Comparison of ENCODE assay signal across 18 cellular contexts in the genomic region with DNA sequence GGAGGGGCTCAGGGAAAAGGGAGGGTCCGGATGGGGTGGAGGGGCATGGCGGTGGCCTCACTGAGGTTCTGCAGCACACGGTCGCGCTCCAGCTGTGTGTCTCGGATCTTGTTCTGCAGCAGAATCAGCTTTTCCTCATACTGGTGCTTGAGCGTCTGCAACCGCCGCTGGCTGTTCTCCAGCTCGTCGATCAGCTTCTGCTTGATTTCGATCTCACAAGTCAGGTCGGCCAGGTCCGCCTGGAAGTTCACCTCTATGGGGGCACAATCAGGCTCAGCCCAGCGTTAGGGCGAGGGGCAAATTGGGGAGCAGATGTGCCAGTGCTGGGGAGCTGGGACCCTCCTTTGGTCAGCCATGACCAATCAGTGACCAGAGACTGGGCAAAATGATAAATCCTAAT.
"Had no signal": no experiment of that assay in that cellular context is flagged by ENCODE, and none has a peak within 500 bp of the region (broad histone marks: within the 10 kb centered on the region; RNA-seq: fewer than 3 reads in every experiment).

No MANE protein-coding gene starts in this region.

- H3K4me3 Mint-ChIP-seq: mesothelial cell of epicardium; naive B cell; natural killer cell; stimulated activated memory B cell treated with anti-CD40 and anti-IgM and Interleukin-4, amounts not matched to agents 10 μg/mL and 1 μg/mL and 100 μg/mL, for 72 hours; stimulated activated naive CD8-positive, alpha-beta T cell treated with anti-CD3 and anti-CD28 coated beads, Interleukin-15, amount 100 ng/mL, for 72 hours; type B pancreatic cell had no signal

- H3K27ac Mint-ChIP-seq: mesothelial cell of epicardium; progenitor cell of endocrine pancreas; stimulated activated memory B cell treated with anti-CD40 and anti-IgM and Interleukin-4, amounts not matched to agents 10 μg/mL and 1 μg/mL and 100 μg/mL, for 72 hours; type B pancreatic cell had no signal

- DNase-seq: islet precursor cell; left ventricle myocardium inferior; mesendoderm; naive B cell; natural killer cell; occipital lobe; right lobe of liver; stimulated activated CD4-positive, alpha-beta T cell treated with anti-CD3 and anti-CD28 coated beads, Interleukin-1b, Interleukin-23, amount 100 ng/mL, for 48 hours; stimulated activated CD4-positive, alpha-beta T cell treated with anti-CD3 and anti-CD28 coated beads, Interleukin-2, amount 100 ng/mL, for 48 hours; stimulated activated CD4-positive, alpha-beta T cell treated with anti-CD3 and anti-CD28 coated beads, Interleukin-4, amount 100 ng/mL, for 4 hours; stimulated activated CD8-positive, alpha-beta memory T cell treated with anti-CD3 and anti-CD28 coated beads, Interleukin-4, amount 100 ng/mL, for 48 hours; stimulated activated naive CD4-positive, alpha-beta T cell treated with Interleukin-2 at 50 U/mL for 16 hours; stimulated activated naive CD8-positive, alpha-beta T cell treated with anti-CD3 and anti-CD28 coated beads, Interleukin-15, amount 100 ng/mL, for 72 hours; substantia nigra had no signal

- H3K9me3 Mint-ChIP-seq: mesothelial cell of epicardium; naive B cell; natural killer cell; stimulated activated memory B cell treated with anti-CD40 and anti-IgM and Interleukin-4, amounts not matched to agents 10 μg/mL and 1 μg/mL and 100 μg/mL, for 72 hours; stimulated activated naive CD8-positive, alpha-beta T cell treated with anti-CD3 and anti-CD28 coated beads, Interleukin-15, amount 100 ng/mL, for 72 hours; type B pancreatic cell had no signal

- H3K27me3 Mint-ChIP-seq: naive B cell; progenitor cell of endocrine pancreas; stimulated activated memory B cell treated with anti-CD40 and anti-IgM and Interleukin-4, amounts not matched to agents 10 μg/mL and 1 μg/mL and 100 μg/mL, for 72 hours; stimulated activated naive CD8-positive, alpha-beta T cell treated with anti-CD3 and anti-CD28 coated beads, Interleukin-15, amount 100 ng/mL, for 72 hours; type B pancreatic cell had no signal

- H3K36me3 Mint-ChIP-seq: type B pancreatic cell had no signal

- H3K4me1 Mint-ChIP-seq: mesothelial cell of epicardium; stimulated activated memory B cell treated with anti-CD40 and anti-IgM and Interleukin-4, amounts not matched to agents 10 μg/mL and 1 μg/mL and 100 μg/mL, for 72 hours had no signal
